Comparison of ENCODE assay signal across 10 cellular contexts in the genomic region with DNA sequence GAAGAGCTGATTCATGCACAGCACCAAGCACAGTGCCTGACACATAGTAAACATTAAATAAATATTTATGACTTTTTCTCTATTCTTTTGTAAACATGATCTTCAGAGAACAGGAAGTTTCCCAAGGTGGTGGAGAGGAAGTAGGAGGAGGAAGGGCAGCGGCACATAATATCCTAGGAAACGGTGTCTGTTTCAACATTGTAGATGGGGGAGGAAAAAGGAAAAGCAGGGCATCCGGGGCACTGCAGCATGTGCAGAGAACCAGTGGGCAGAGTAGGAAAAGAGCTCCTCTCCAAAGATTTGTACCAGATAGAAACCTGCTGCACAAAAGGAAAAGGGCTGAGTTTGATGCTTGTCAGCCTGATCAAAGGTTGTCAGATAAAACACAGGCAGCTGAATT.
"Had no signal": no experiment of that assay in that cellular context is flagged by ENCODE, and none has a peak within 500 bp of the region (broad histone marks: within the 10 kb centered on the region; RNA-seq: fewer than 3 reads in every experiment).

No MANE protein-coding gene starts in this region.

- H3K27me3 Mint-ChIP-seq: IgD-negative memory B cell had no signal

- H3K9ac ChIP-seq: GM23248 had no signal

- DNase-seq: GM23248, GOT3, H7, HFFc6, KBM-7 had no signal

- H3K4me3 Mint-ChIP-seq: HFFc6, IgD-negative memory B cell had no signal

- ATAC-seq: HCT116, HepG2 had no signal

- H3K27ac ChIP-seq: GM23248, HL-60 had no signal

- H3K4me1 Mint-ChIP-seq: IgD-negative memory B cell had no signal

- H3K27ac Mint-ChIP-seq: HFFc6, IgD-negative memory B cell had no signal

- H3K36me3 ChIP-seq: HAP-1 had no signal

- H3K4me3 ChIP-seq: GM23248, HAP-1 had no signal

- H3K9me3 ChIP-seq: HAP-1 had no signal

- H2AFZ ChIP-seq: GM23248 had no signal
